In the genomic region with DNA sequence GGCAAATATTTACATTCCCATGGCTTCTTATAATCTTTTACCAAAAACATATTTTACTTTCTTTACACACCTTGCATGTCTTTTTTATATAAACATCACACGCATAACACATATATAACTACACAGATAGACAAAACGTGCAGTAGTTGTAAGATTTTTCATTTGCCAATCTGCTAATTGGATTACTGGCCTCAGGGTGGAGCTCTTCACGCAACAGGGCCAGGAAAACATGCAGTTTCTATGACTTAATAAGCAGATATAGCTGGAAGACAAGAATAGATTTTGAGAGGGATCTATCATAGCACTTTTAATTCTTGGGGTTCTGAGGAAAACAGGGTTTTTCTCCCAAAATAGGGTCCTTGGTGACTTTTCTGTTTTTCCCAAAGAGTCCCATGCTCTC, we compare ENCODE assay signal across 10 cellular contexts. TPM values are rescaled to one million over a fixed set of nuclear protein-coding genes. Genes with fewer than 3 reads are reported as not detected.
DNase-seq lines count a peak whose midpoint lies in the region; ATAC-seq and TF ChIP-seq lines count a peak whose summit lies in the region.
"Had no signal": no experiment of that assay in that cellular context is flagged by ENCODE, and none has a peak within 500 bp of the region (broad histone marks: within the 10 kb centered on the region; RNA-seq: fewer than 3 reads in every experiment).

No MANE protein-coding gene starts in this region.

- H3K4me1 Mint-ChIP-seq in neural crest cell = peaks cover 8% of the 10 kb centered on the region

- H3K9me3 Mint-ChIP-seq in neural crest cell = no peaks in the 10 kb centered on the region

- intact Hi-C loops in transverse colon (cut with DNase I; ENCODE audit: low total_unique reads) = no loop called here

- 62 to 70% methylated on average over 2 to 3 of the region's 3 CpGs for WGBS in transverse colon (ENCODE audit: low coverage in 1 of 2), 2 donors

- no peaks in the 10 kb centered on the region for H3K4me1 ChIP-seq in MM.1S (ENCODE audit: low read length)
- H3K4me1 ChIP-seq in transverse colon = peaks cover 0 to 21% (median 13%) of the 10 kb centered on the region in 4 donors
- H3K4me1 ChIP-seq: heart right ventricle had no signal

- no peaks in the 10 kb centered on the region for H4K20me1 ChIP-seq in MM.1S (ENCODE audit: insufficient read depth, low read length)

- in situ Hi-C loops in astrocyte of the spinal cord (cut with HindIII; ENCODE audit: low sequenced_read_pairs) = no loop called here
- in situ Hi-C loops in transverse colon (cut with MboI; ENCODE audit: low pct_ligation_motif_present in 1 of 4, low pct_unique_long_range_greater_than_20kb in 1 of 4, low sequenced_read_pairs in 3 of 4) = no loop called here

- no peaks in the 10 kb centered on the region for H3K79me2 ChIP-seq in MM.1S (ENCODE audit: low read length)

- no peak overlapping the region for H3K4me3 Mint-ChIP-seq in neural crest cell
- H3K4me3 Mint-ChIP-seq: activated naive CD8-positive, alpha-beta T cell had no signal

- H3K27me3 ChIP-seq in MM.1S (replicated peaks; ENCODE audit: insufficient read depth, low read length) = no peaks in the 10 kb centered on the region
- no peaks in the 10 kb centered on the region for H3K27me3 ChIP-seq in transverse colon
- H3K27me3 ChIP-seq: heart right ventricle had no signal

- H2AFZ ChIP-seq in MM.1S (ENCODE audit: low read length) = no peak overlapping the region

- H3K9me2 ChIP-seq in MM.1S (replicated peaks; ENCODE audit: insufficient read depth, low read length) = no peaks in the 10 kb centered on the region

- H3K27me3 Mint-ChIP-seq in neural crest cell (ENCODE audit: low read depth) = no peaks in the 10 kb centered on the region
- H3K27me3 Mint-ChIP-seq: activated naive CD8-positive, alpha-beta T cell had no signal

- no peak for ATAC-seq in GM18520 (IDR thresholded peaks at IDR 0.05; ENCODE audit: unreplicated experiment)
- ATAC-seq: heart right ventricle had no signal

- H3K4me2 ChIP-seq in MM.1S (ENCODE audit: low read depth, low read length) = no peak overlapping the region

- H3K36me3 Mint-ChIP-seq in neural crest cell (ENCODE audit: low read depth) = no peaks in the 10 kb centered on the region

- H3F3A ChIP-seq in MM.1S (ENCODE audit: insufficient read depth, low read length) = no peaks in the 10 kb centered on the region

- no peak for TF ChIP-seq POLR2A in transverse colon (IDR thresholded peaks at IDR 0.05)

- H3K36me3 ChIP-seq in MM.1S (replicated peaks; ENCODE audit: insufficient read depth, low read length) (no peaks in the 10 kb centered on the region), transverse colon (no peaks in the 10 kb centered on the region)
- H3K36me3 ChIP-seq: heart right ventricle had no signal

- H3K27ac ChIP-seq in MM.1S (ENCODE audit: low read length) (no peak overlapping the region), transverse colon (no peak overlapping the region)
- H3K27ac ChIP-seq: heart right ventricle had no signal

- H3K9me3 ChIP-seq in MM.1S (replicated peaks; ENCODE audit: insufficient read depth, low read length) (no peaks in the 10 kb centered on the region), transverse colon (no peaks in the 10 kb centered on the region)
- H3K9me3 ChIP-seq: heart right ventricle had no signal

- no peak for TF ChIP-seq EP300 in transverse colon (IDR thresholded peaks at IDR 0.05; ENCODE audit: low read depth)

- H3K9ac ChIP-seq in MM.1S (ENCODE audit: low read length) = no peak overlapping the region

- H3K4me3 ChIP-seq in MM.1S (ENCODE audit: low read length) (no peak overlapping the region), astrocyte of the spinal cord (ENCODE audit: low read depth, low read length) (no peak overlapping the region), transverse colon (no peak overlapping the region)
- H3K4me3 ChIP-seq: heart right ventricle had no signal

- H3K27ac Mint-ChIP-seq in neural crest cell (ENCODE audit: unreplicated experiment) = no peak overlapping the region
- H3K27ac Mint-ChIP-seq: activated naive CD8-positive, alpha-beta T cell had no signal

- no peak for DNase-seq in MM.1S
- DNase-seq in astrocyte of the spinal cord (ENCODE audit: low read depth, low spot score) = peak; percentile 14
- DNase-seq in neural crest cell (ENCODE audit: low read depth, low spot score) = no peak
- DNase-seq in NCI-H1930 (lab: John Stamatoyannopoulos, UW) = no peak
- no peak for DNase-seq in transverse colon
- DNase-seq: heart right ventricle; stimulated activated CD8-positive, alpha-beta memory T cell treated with anti-CD3 and anti-CD28 coated beads, Interleukin-4, amount 100 ng/mL, for 48 hours had no signal

- TF ChIP-seq CTCF in GM12873 (IDR thresholded peaks at IDR 0.05; ENCODE audit: insufficient read depth, low read depth, low read length, missing control alignments) = peak; percentile 43
- peak; percentile 41 for TF ChIP-seq CTCF in MM.1S (IDR thresholded peaks at IDR 0.05; ENCODE audit: low read length)
- TF ChIP-seq CTCF in astrocyte of the spinal cord (IDR thresholded peaks at IDR 0.05; ENCODE audit: low read depth, low read length) = peak; percentile 53
- TF ChIP-seq CTCF in neural crest cell (conservative IDR thresholded peaks at IDR 0.05) = peak; percentile 45
- peak in 2 of 5 experiments; percentile 14 to 18 for TF ChIP-seq CTCF in transverse colon (IDR thresholded peaks at IDR 0.05)

RNA-seq across cellular contexts. Expression of gene ACADSB, which starts 12.7 kb away (rescaled TPM):
- total RNA-seq in neural crest cell (16.8 and 17.2 TPM in 2 replicates), transverse colon (10 to 100 TPM in 2 of 4 donors, 1 to 10 TPM in 2; 3.0 to 31.4 (median 13.9) TPM)

RNA-seq across cellular contexts. Expression of gene IKZF5, which starts 12.9 kb away (rescaled TPM):
- 12.1 and 14.1 TPM in 2 replicates for total RNA-seq in neural crest cell
- total RNA-seq in transverse colon = 10 to 100 TPM in 1 of 4 donors, 1 to 10 TPM in 3; 6.2 to 11.1 (median 7.1) TPM

RNA-seq across cellular contexts. Expression of gene PSTK, which starts 41.3 kb away (rescaled TPM):
- total RNA-seq in neural crest cell = 5.8 and 6.8 TPM in 2 replicates
- total RNA-seq in transverse colon = 1 to 10 TPM in 2 of 4 donors, not detected in 2; 2.5 to 2.9 TPM
